In the genomic region with DNA sequence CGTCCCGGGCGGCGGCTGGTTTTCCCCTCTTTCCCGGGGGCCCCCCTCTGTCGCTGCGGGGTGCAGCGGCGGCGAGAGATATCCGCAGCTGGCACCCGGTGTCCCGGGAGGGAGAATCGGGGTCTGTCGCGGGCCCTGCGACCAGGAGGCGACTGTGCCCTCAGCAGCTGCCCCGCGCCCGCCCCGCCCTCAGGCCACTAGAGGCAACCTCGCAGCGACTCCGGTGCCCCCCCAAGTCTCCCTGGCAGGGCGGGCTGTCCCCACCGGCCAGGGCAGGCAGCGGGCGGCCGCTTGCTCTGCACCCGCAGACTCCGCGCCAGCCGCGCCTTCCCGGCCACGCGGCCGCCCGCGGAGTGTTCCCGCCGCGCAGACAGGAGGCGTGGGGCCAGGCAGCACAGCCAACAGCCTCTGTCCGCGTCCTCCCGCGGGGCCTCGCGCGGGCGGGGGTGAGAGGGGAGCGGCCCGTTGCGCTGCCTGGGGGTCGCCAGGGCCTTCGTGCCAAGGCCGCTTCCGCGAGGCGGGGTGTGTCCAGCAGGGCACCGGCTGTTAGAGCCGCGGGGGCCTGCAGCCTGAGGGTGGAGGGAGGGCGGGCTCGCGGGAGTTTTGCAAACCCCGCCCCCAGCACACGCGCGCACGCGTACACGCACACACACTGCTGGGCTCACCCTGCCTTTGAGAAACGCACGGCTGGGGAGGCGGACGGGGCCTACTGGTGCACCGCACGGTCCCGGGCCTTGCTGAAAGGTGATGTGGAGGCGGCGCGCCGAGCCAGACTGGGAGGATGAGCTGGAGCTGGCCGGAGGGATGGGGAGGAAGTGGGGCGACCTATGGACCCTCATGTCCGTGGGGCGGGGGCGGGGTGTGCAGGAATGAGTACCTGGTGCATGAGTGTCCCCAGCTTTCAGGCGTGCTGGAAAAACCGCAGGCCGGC, we compare ENCODE assay signal across 8 cellular contexts. TPM values are rescaled to one million over a fixed set of nuclear protein-coding genes. Genes with fewer than 3 reads are reported as not detected.
DNase-seq lines count a peak whose midpoint lies in the region; ATAC-seq lines count a peak whose summit lies in the region.

No MANE protein-coding gene starts in this region.

- peak overlapping the region; percentile 48 for H3K9ac ChIP-seq in mucosa of stomach (ENCODE audit: low read length)

- H3K27me3 Mint-ChIP-seq in stimulated activated memory B cell treated with anti-CD40 and anti-IgM and Interleukin-4, amounts not matched to agents 10 μg/mL and 1 μg/mL and 100 μg/mL, for 72 hours: no peaks in the 10 kb centered on the region

- no peaks in the 10 kb centered on the region for H3K36me3 ChIP-seq in mucosa of stomach (ENCODE audit: control insufficient read depth, insufficient read depth, low read length)

- H3K9me3 ChIP-seq in mucosa of stomach (ENCODE audit: control insufficient read depth, low read length): no peaks in the 10 kb centered on the region

- peaks cover 24% of the 10 kb centered on the region for H3K36me3 Mint-ChIP-seq in stimulated activated memory B cell treated with anti-CD40 and anti-IgM and Interleukin-4, amounts not matched to agents 10 μg/mL and 1 μg/mL and 100 μg/mL, for 72 hours

- H3K9me3 Mint-ChIP-seq in stimulated activated memory B cell treated with anti-CD40 and anti-IgM and Interleukin-4, amounts not matched to agents 10 μg/mL and 1 μg/mL and 100 μg/mL, for 72 hours: no peaks in the 10 kb centered on the region

- peak overlapping the region; percentile 12 for H3K4me3 ChIP-seq in mucosa of stomach (ENCODE audit: low read length)

- H3K27me3 ChIP-seq in mucosa of stomach (ENCODE audit: control insufficient read depth, insufficient read depth, low read length): no peaks in the 10 kb centered on the region

- H3K4me1 Mint-ChIP-seq in stimulated activated memory B cell treated with anti-CD40 and anti-IgM and Interleukin-4, amounts not matched to agents 10 μg/mL and 1 μg/mL and 100 μg/mL, for 72 hours: peaks cover 11% of the 10 kb centered on the region

- peaks cover 7% of the 10 kb centered on the region for H3K4me1 ChIP-seq in mucosa of stomach (ENCODE audit: control insufficient read depth, insufficient read depth, low read length)

- ATAC-seq in HG03520 (IDR thresholded peaks at IDR 0.05; ENCODE audit: unreplicated experiment): peak; percentile 71
- ATAC-seq in stimulated activated memory B cell treated with anti-CD40 and anti-IgM and Interleukin-4, amounts not matched to agents 10 μg/mL and 1 μg/mL and 100 μg/mL, for 72 hours: peak; percentile 87

- H3K4me3 Mint-ChIP-seq in stimulated activated memory B cell treated with anti-CD40 and anti-IgM and Interleukin-4, amounts not matched to agents 10 μg/mL and 1 μg/mL and 100 μg/mL, for 72 hours: peak overlapping the region; percentile 74

- peak; percentile 94 for DNase-seq in AG20443 (ENCODE audit: low spot score)
- peak; percentile 55 for DNase-seq in GM19238 (ENCODE audit: insufficient read length, low spot score)
- DNase-seq in activated CD4-positive, alpha-beta T cell treated with anti-CD3 and anti-CD28 coated beads, Interleukin-2, amount 50 U/mL, for 24 hours (ENCODE audit: low read depth in 1 of 2, low spot score in 1 of 2): peak; percentile 29 to 48
- DNase-seq in dermis blood vessel endothelial cell: peak; percentile 70
- DNase-seq in NOMO-1 treated with dmso at 0.1 percent for 144 hours (lab: John Stamatoyannopoulos, UW; ENCODE audit: unreplicated experiment): no peak

- H3K27ac Mint-ChIP-seq in stimulated activated memory B cell treated with anti-CD40 and anti-IgM and Interleukin-4, amounts not matched to agents 10 μg/mL and 1 μg/mL and 100 μg/mL, for 72 hours: no peak overlapping the region

RNA-seq across cellular contexts. Expression of gene KIAA1614, which starts 41.4 kb away (rescaled TPM):
- 5.9 and 6.1 TPM in 2 replicates for total RNA-seq in dermis blood vessel endothelial cell
